ENCODE assay signal across 13 cellular contexts in the genomic region with DNA sequence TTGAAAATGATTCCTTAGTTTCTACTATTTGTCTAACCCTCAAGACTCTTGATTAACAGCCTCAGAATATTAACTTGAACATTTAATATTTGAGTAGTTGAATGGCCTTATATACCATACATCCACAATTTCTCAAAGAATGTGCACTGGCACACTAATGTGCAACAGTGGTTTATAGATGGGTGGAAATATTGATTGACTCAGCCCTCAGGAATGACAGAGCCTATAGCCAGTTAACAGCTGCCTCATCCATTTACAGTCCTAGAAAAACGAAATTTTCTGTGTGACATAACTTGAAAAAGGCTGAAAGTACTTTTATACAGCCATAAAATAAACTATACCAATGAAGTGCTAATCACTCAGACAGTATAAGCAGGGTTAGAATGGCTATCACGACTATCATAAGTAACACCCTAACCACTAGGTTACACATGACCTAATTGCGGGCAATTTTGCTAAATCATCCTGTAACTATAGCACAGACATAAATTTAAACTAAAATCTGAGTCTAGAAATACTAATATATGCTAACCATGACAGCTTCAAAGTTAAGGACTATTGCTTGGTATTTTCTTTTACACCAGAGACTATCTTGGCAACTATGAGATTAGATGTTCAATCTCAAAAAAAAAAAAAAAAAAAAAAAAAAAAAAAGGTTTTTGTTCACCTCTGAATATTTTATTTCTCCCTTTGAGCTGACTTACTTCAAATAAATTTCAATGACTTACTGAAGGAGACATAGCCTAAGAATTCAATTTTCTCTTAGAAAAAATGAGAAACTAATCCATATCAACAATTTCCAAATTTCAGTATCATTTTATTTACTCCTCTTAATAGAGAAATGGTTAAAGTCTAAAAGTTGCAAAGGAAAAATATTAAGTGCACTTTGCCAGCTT. TPM values are rescaled to one million over a fixed set of nuclear protein-coding genes. Genes with fewer than 3 reads are reported as not detected.
A peak's percentile ranks its signal among the peaks of the same experiment; 100 is the strongest.
DNase-seq lines count a peak whose midpoint lies in the region; TF ChIP-seq lines count a peak whose summit lies in the region.
"Had no signal": no experiment of that assay in that cellular context is flagged by ENCODE, and none has a peak within 500 bp of the region (broad histone marks: within the 10 kb centered on the region; RNA-seq: fewer than 3 reads in every experiment).

No MANE protein-coding gene starts in this region.

- 85 to 90% methylated on average over 3 of the region's 3 CpGs for WGBS in testis, 2 donors

- H3K4me1 Mint-ChIP-seq in immature natural killer cell = peaks cover 37 to 62% of the 10 kb centered on the region in 2 donors

- CTCF ChIA-PET in AG04450 (lab: Charles Lee) = interaction anchor here (0.6 to 2.6 kb wide), 4 partner anchors 18 to 106 kb away, joined by 3 to 23 read pairs (median 4); no protein-coding TSS in a partner anchor

- H3K4me3 ChIP-seq in AG04450 (ENCODE audit: low read depth, low read length) (no peak overlapping the region), adipocyte (ENCODE audit: low read length) (no peak overlapping the region), testis (no peak overlapping the region)
- H3K4me3 ChIP-seq: BLaER1 had no signal

- H3K36me3 ChIP-seq in adipocyte (ENCODE audit: control insufficient read depth, insufficient read depth, low read length, severe bottlenecking) = peaks cover 38% of the 10 kb centered on the region
- H3K36me3 ChIP-seq in testis (ENCODE audit: low read depth, missing control alignments) = no peaks in the 10 kb centered on the region

- no peak for TF ChIP-seq POLR2A in testis (IDR thresholded peaks at IDR 0.05)

- POLR2A ChIA-PET in AG04450 (lab: Yijun Ruan, JAX) = interaction anchor here (1.2 kb wide), 1 partner anchor 119 kb away, joined by 11 read pairs; a partner anchor contains a TSS

- H3K27ac Mint-ChIP-seq in immature natural killer cell = peak overlapping the region in 5 of 6 donors; percentile 9 to 84 (median 70)
- H3K27ac Mint-ChIP-seq: activated naive CD4-positive, alpha-beta T cell treated with anti-CD3 and anti-CD28 coated beads for 36 hours had no signal

- H3K27ac ChIP-seq in AG04450 (ENCODE audit: low read depth, low read length) (no peak overlapping the region), testis (no peak overlapping the region)
- H3K27ac ChIP-seq: BLaER1 had no signal

- H3K9ac ChIP-seq in adipocyte (ENCODE audit: low read length) = no peak overlapping the region
- H3K9ac ChIP-seq: BLaER1 had no signal

- H3K27me3 Mint-ChIP-seq in immature natural killer cell (ENCODE audit: low read depth in 3 of 3) = peaks cover 0 to 2% (median 0%) of the 10 kb centered on the region in 3 donors

- H3K9me3 ChIP-seq in AG04450 (ENCODE audit: control insufficient read depth, insufficient read depth, low read length) = no peaks in the 10 kb centered on the region
- H3K9me3 ChIP-seq in adipocyte (ENCODE audit: control insufficient read depth, low read length) = no peaks in the 10 kb centered on the region
- no peaks in the 10 kb centered on the region for H3K9me3 ChIP-seq in testis
- H3K9me3 ChIP-seq: BLaER1 had no signal

- H3K4me3 Mint-ChIP-seq in immature natural killer cell = peak overlapping the region; percentile 38 to 77 (median 60)
- H3K4me3 Mint-ChIP-seq: activated naive CD4-positive, alpha-beta T cell treated with anti-CD3 and anti-CD28 coated beads for 36 hours had no signal

- H3K9me3 Mint-ChIP-seq in immature natural killer cell = no peaks in the 10 kb centered on the region
- H3K9me3 Mint-ChIP-seq: activated naive CD4-positive, alpha-beta T cell treated with anti-CD3 and anti-CD28 coated beads for 36 hours had no signal

- DNase-seq in AG04450 (ENCODE audit: low read depth, low spot score) (peak; percentile 18), HT-29 (ENCODE audit: low spot score) (peak; percentile 10), adipocyte (ENCODE audit: low read depth) (peak; percentile 55), immature natural killer cell (peak; percentile 53 to 60 (median 54)), NCI-H82 (lab: John Stamatoyannopoulos, UW) (no peak), testis (no peak), NCI-H748 treated with DMSO at 0.1 percent for 48 hours (lab: John Stamatoyannopoulos, UW) (no peak), SHP77 (lab: John Stamatoyannopoulos, UW) (no peak)
- DNase-seq: activated CD4-positive, alpha-beta T cell treated with anti-CD3 and anti-CD28 coated beads, Interleukin-2, amount 50 U/mL, for 4 hours; activated naive CD4-positive, alpha-beta T cell treated with anti-CD3 and anti-CD28 coated beads for 36 hours; SHP77 treated with DMSO at 0.1 percent for 48 hours; trophoblast cell had no signal

- intact Hi-C loops in testis (cut with DNase I; ENCODE audit: low total_unique reads) = no loop called here

- TF ChIP-seq CTCF in AG04450 (IDR thresholded peaks at IDR 0.05; ENCODE audit: low read depth, low read length) = no peak
- TF ChIP-seq CTCF in testis (IDR thresholded peaks at IDR 0.05) = no peak

- H3K36me3 Mint-ChIP-seq in immature natural killer cell = peaks cover 10 to 18% (median 13%) of the 10 kb centered on the region in 3 donors

- H3K27me3 ChIP-seq in AG04450 (ENCODE audit: control insufficient read depth, insufficient read depth, low read length) (no peaks in the 10 kb centered on the region), adipocyte (replicated peaks; ENCODE audit: control insufficient read depth, insufficient read depth, low read length) (no peaks in the 10 kb centered on the region), testis (no peaks in the 10 kb centered on the region)
- H3K27me3 ChIP-seq: BLaER1 had no signal

- H3K4me1 ChIP-seq in adipocyte (ENCODE audit: control insufficient read depth, insufficient read depth, low read length) (peaks cover 28% of the 10 kb centered on the region), testis (no peaks in the 10 kb centered on the region)
- H3K4me1 ChIP-seq: BLaER1 had no signal

RNA-seq across cellular contexts. Expression of a gene that starts 9.3 kb away (rescaled TPM):
- polyA plus RNA-seq in AG04450 (2011; rRNA removed) (41.3 and 42.7 TPM in 2 replicates), immature natural killer cell (10 to 100 TPM; 14.5 to 30.5 (median 15.9) TPM), testis (ENCODE audit: insufficient read depth, low read depth, low replicate concordance) (29.2 TPM)
- polyA minus RNA-seq in AG04450 (2011; rRNA and poly(A)+ RNA removed) = 69.4 and 83.8 TPM in 2 replicates
- 6.4 and 11.3 TPM in 2 replicates for total RNA-seq in HT-29 (2014; rRNA removed; shearing (Covaris generic))
- 10 to 100 TPM; 53.6 to 76.1 TPM for total RNA-seq in testis

Comparison
In these comparisons a context has a peak if more than half of its experiments do, and no peak if none do; other contexts are left out.
1. DNase-seq: peak in AG04450 (single experiment), HT-29 (single experiment), adipocyte (single experiment) and immature natural killer cell (3 of 3); none in NCI-H82 (single experiment), testis (single experiment), NCI-H748 treated with DMSO at 0.1 percent for 48 hours (single experiment) and SHP77 (0 of 2).